19 cellular contexts compared by ENCODE assay signal in genomic region chr6:14887986-14888574, GRCh38.
"Had no signal": no experiment of that assay in that cellular context is flagged by ENCODE, and none has a peak within 500 bp of the region (broad histone marks: within the 10 kb centered on the region; RNA-seq: fewer than 3 reads in every experiment).

No MANE protein-coding gene starts in this region.

- H3K9me3 ChIP-seq: ovary, suprapubic skin, transverse colon, vagina had no signal

- H3K4me3 ChIP-seq: coronary artery, esophagus muscularis mucosa, ovary, spleen, suprapubic skin, transverse colon, vagina had no signal

- H3K27me3 ChIP-seq: esophagus muscularis mucosa, foreskin keratinocyte, ovary, spleen, suprapubic skin, transverse colon, vagina had no signal

- H3K27ac Mint-ChIP-seq: nephron progenitor cell; stimulated activated naive B cell treated with anti-CD40 and anti-IgM and Interleukin-4, amounts not matched to agents 10 μg/mL and 1 μg/mL and 100 μg/mL, for 72 hours; stimulated activated naive CD8-positive, alpha-beta T cell treated with anti-CD3 and anti-CD28 coated beads, Interleukin-15, Interleukin-2, amounts not matched to agents 100 ng/mL and 50 ng/mL, for 24 hours had no signal

- DNase-seq: dermis blood vessel endothelial cell; effector memory CD4-positive, alpha-beta T cell; foreskin keratinocyte; glutamatergic neuron; naive thymus-derived CD8-positive, alpha-beta T cell; nephron progenitor cell; occipital lobe; ovary; posterior cingulate gyrus; retina; spleen; stimulated activated CD4-positive, alpha-beta T cell treated with anti-CD3 and anti-CD28 coated beads, Interleukin-4, amount 100 ng/mL, for 4 hours; stimulated activated naive B cell treated with anti-CD40 and anti-IgM and Interleukin-4, amounts not matched to agents 10 μg/mL and 1 μg/mL and 100 μg/mL, for 72 hours; transverse colon had no signal

- H3K4me3 Mint-ChIP-seq: naive thymus-derived CD8-positive, alpha-beta T cell; nephron progenitor cell; stimulated activated naive B cell treated with anti-CD40 and anti-IgM and Interleukin-4, amounts not matched to agents 10 μg/mL and 1 μg/mL and 100 μg/mL, for 72 hours; stimulated activated naive CD8-positive, alpha-beta T cell treated with anti-CD3 and anti-CD28 coated beads, Interleukin-15, Interleukin-2, amounts not matched to agents 100 ng/mL and 50 ng/mL, for 24 hours had no signal

- H3K36me3 Mint-ChIP-seq: naive thymus-derived CD8-positive, alpha-beta T cell had no signal

- H3K27ac ChIP-seq: coronary artery, esophagus muscularis mucosa, foreskin keratinocyte, ovary, spleen, suprapubic skin, transverse colon, vagina had no signal

- H3K9me3 Mint-ChIP-seq: stimulated activated naive CD8-positive, alpha-beta T cell treated with anti-CD3 and anti-CD28 coated beads, Interleukin-15, Interleukin-2, amounts not matched to agents 100 ng/mL and 50 ng/mL, for 24 hours had no signal

- H3K36me3 ChIP-seq: esophagus muscularis mucosa, ovary, spleen, suprapubic skin, transverse colon, vagina had no signal

- H3K27me3 Mint-ChIP-seq: naive thymus-derived CD8-positive, alpha-beta T cell; stimulated activated naive B cell treated with anti-CD40 and anti-IgM and Interleukin-4, amounts not matched to agents 10 μg/mL and 1 μg/mL and 100 μg/mL, for 72 hours; stimulated activated naive CD8-positive, alpha-beta T cell treated with anti-CD3 and anti-CD28 coated beads, Interleukin-15, Interleukin-2, amounts not matched to agents 100 ng/mL and 50 ng/mL, for 24 hours had no signal

- ATAC-seq: foreskin keratinocyte; naive thymus-derived CD8-positive, alpha-beta T cell; stimulated activated naive B cell treated with anti-CD40 and anti-IgM and Interleukin-4, amounts not matched to agents 10 μg/mL and 1 μg/mL and 100 μg/mL, for 72 hours had no signal
